In the genomic region with DNA sequence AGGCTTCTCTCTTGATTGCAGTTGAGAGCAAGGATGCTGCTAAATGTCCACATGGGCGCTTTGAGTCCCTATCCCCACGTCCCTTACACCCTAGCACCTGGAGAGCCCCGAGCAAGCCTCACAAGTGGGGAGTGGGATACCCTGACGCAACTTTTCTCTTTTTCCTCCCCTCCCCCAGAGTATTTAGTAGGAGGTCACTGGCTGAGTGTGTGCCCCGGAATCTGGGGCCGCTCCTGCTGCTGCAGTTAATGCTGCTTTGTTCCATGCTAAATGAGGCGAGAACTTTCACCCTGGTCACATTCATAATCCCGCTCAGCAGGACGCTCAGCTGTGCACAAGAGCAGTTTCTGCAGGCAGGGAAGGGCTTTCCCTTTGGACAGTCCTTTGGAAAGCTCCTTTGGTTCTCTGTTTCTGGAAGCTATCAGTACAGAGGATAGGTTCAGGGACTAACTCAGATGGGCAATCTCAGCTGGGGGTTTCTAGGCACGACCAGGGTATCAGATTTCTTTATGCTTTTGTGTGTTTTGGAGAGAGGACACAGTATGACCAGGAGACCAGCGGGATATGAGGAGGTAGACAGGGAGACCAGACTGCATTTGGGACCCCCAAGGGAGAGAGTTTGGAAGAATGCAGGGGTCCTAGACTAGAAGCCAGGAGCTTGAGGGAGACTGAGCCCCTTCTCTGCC, we compare ENCODE assay signal across 12 cellular contexts.
DNase-seq lines count a peak whose midpoint lies in the region; ATAC-seq, FAIRE-seq and TF ChIP-seq lines count a peak whose summit lies in the region.
"Had no signal": no experiment of that assay in that cellular context is flagged by ENCODE, and none has a peak within 500 bp of the region (broad histone marks: within the 10 kb centered on the region; RNA-seq: fewer than 3 reads in every experiment).

No MANE protein-coding gene starts in this region.

- no peaks in the 10 kb centered on the region for H3K9me3 Mint-ChIP-seq in astrocyte (ENCODE audit: unreplicated experiment)

- TF ChIP-seq CTCF in astrocyte (IDR thresholded peaks at IDR 0.05; ENCODE audit: insufficient read depth, low read depth, low read length) = no peak
- no peak for TF ChIP-seq CTCF in uterus (IDR thresholded peaks at IDR 0.05)
- no peak for TF ChIP-seq CTCF in GM10266 (IDR thresholded peaks at IDR 0.05; ENCODE audit: control insufficient read depth, insufficient read depth, low read depth, missing control alignments)

- TF ChIP-seq POLR2A in uterus (IDR thresholded peaks at IDR 0.05) = no peak

- no peak overlapping the region for H3K4me3 ChIP-seq in astrocyte (ENCODE audit: insufficient read depth, low read depth, low read length)
- H3K4me3 ChIP-seq in mesodermal cell (ENCODE audit: extremely low read depth, insufficient read depth, low read length, poor library complexity, severe bottlenecking) = no peak overlapping the region
- H3K4me3 ChIP-seq in uterus = no peak overlapping the region
- H3K4me3 ChIP-seq: coronary artery, MG63, skin epidermis had no signal

- no peaks in the 10 kb centered on the region for H3K36me3 ChIP-seq in astrocyte (ENCODE audit: insufficient read depth, low read length)
- H3K36me3 ChIP-seq in mesodermal cell (ENCODE audit: control insufficient read depth, insufficient read depth, low read length) = no peaks in the 10 kb centered on the region
- H3K36me3 ChIP-seq in uterus = no peaks in the 10 kb centered on the region
- H3K36me3 ChIP-seq: MG63 had no signal

- H3K4me1 ChIP-seq in astrocyte (ENCODE audit: insufficient read depth, low read length) (peaks cover 19% of the 10 kb centered on the region), mesodermal cell (ENCODE audit: control insufficient read depth, insufficient read depth, low read length, poor library complexity, severe bottlenecking) (peaks cover 30% of the 10 kb centered on the region), uterus (no peaks in the 10 kb centered on the region)

- H3K4me3 Mint-ChIP-seq in astrocyte (ENCODE audit: unreplicated experiment) = no peak overlapping the region

- H3K9me3 ChIP-seq in astrocyte (ENCODE audit: insufficient read depth, low read depth, low read length) (no peaks in the 10 kb centered on the region), mesodermal cell (ENCODE audit: control insufficient read depth, low read length) (no peaks in the 10 kb centered on the region), uterus (no peaks in the 10 kb centered on the region)
- H3K9me3 ChIP-seq: MG63 had no signal

- no peak for FAIRE-seq in astrocyte (lab: Jason Lieb, UNC)

- H3K27ac ChIP-seq in astrocyte (ENCODE audit: low read depth, low read length) (no peak overlapping the region), mesodermal cell (ENCODE audit: low read depth, low read length, severe bottlenecking) (peak overlapping the region; percentile 46), uterus (no peak overlapping the region)
- H3K27ac ChIP-seq: coronary artery, skin epidermis had no signal

- H3K27me3 Mint-ChIP-seq in astrocyte (ENCODE audit: low read depth, unreplicated experiment) = no peaks in the 10 kb centered on the region

- DNase-seq in DMS79 treated with DMSO at 0.1 percent for 48 hours (lab: John Stamatoyannopoulos, UW) = peak; percentile 66
- DNase-seq in NCI-H2081 (lab: John Stamatoyannopoulos, UW) = peak; percentile 68 to 80
- peak; percentile 29 for DNase-seq in astrocyte (ENCODE audit: low read depth)
- no peak for DNase-seq in uterus
- no peak for DNase-seq in GM10266 (ENCODE audit: extremely low spot score)
- DNase-seq: HCEC 1CT, MG63 had no signal

- peak overlapping the region; percentile 13 for H2AFZ ChIP-seq in astrocyte (ENCODE audit: low read depth, low read length)

- ATAC-seq in GM18519 (IDR thresholded peaks at IDR 0.05; ENCODE audit: low FRiP score, unreplicated experiment) (no peak), GM19351 (IDR thresholded peaks at IDR 0.05; ENCODE audit: unreplicated experiment) (no peak)

- no peak overlapping the region for H3K9ac ChIP-seq in astrocyte (ENCODE audit: low read length)

- no peaks in the 10 kb centered on the region for H4K20me1 ChIP-seq in astrocyte (ENCODE audit: insufficient read depth, low read length)

- H3K79me2 ChIP-seq in astrocyte (ENCODE audit: insufficient read depth, low read length) = no peaks in the 10 kb centered on the region

- peaks cover 7% of the 10 kb centered on the region for H3K4me1 Mint-ChIP-seq in astrocyte (ENCODE audit: low read depth, unreplicated experiment)

- no peak overlapping the region for H3K27ac Mint-ChIP-seq in astrocyte (ENCODE audit: unreplicated experiment)

- intact Hi-C loops in uterus (cut with DNase I; ENCODE audit: low total_unique reads) = no loop called here

- no peaks in the 10 kb centered on the region for H3K36me3 Mint-ChIP-seq in astrocyte (ENCODE audit: low read depth, unreplicated experiment)

- H3K27me3 ChIP-seq in astrocyte (ENCODE audit: insufficient read depth, low read length) (no peaks in the 10 kb centered on the region), uterus (no peaks in the 10 kb centered on the region)
- H3K27me3 ChIP-seq: MG63 had no signal

- peak overlapping the region; percentile 62 for H3K4me2 ChIP-seq in astrocyte (ENCODE audit: low read length)

- 10 to 15% methylated on average over 7 to 10 of the region's 11 CpGs for WGBS in mesodermal cell (ENCODE audit: insufficient coverage in 2 of 2), 2 experiments

Comparison
In these comparisons a context has a peak if more than half of its experiments do, and no peak if none do; other contexts are left out.
1. DNase-seq: peak in DMS79 treated with DMSO at 0.1 percent for 48 hours (single experiment), NCI-H2081 (2 of 2) and astrocyte (single experiment); none in uterus (0 of 2) and GM10266 (single experiment).